ENCODE assay signal across 9 cellular contexts in genomic region chr11:128507936-128508335, GRCh38.
DNase-seq lines count a peak whose midpoint lies in the region; ATAC-seq, FAIRE-seq and TF ChIP-seq lines count a peak whose summit lies in the region.
"Had no signal": no experiment of that assay in that cellular context is flagged by ENCODE, and none has a peak within 500 bp of the region (broad histone marks: within the 10 kb centered on the region; RNA-seq: fewer than 3 reads in every experiment).

No MANE protein-coding gene starts in this region.

- no peak overlapping the region for H3K4me2 ChIP-seq in HepG2 (ENCODE audit: low read depth, low read length)
- H3K4me2 ChIP-seq in mammary epithelial cell (ENCODE audit: insufficient read depth, low read depth, low read length), result peak overlapping the region; percentile 72

- peaks cover 0 to 13% (median 0%) of the 10 kb centered on the region in 4 donors for H3K4me1 ChIP-seq in liver (ENCODE audit: control insufficient read depth in 4 of 4, insufficient read depth in 4 of 4, low read length in 3 of 4)
- no peaks in the 10 kb centered on the region for H3K4me1 ChIP-seq in HepG2 (ENCODE audit: insufficient read depth, low read length)
- H3K4me1 ChIP-seq in mammary epithelial cell (ENCODE audit: insufficient read depth, low read length), result peaks cover 72% of the 10 kb centered on the region
- H3K4me1 ChIP-seq in mucosa of descending colon (ENCODE audit: low read depth), result peaks cover 59% of the 10 kb centered on the region
- H3K4me1 ChIP-seq in aorta (ENCODE audit: control insufficient read depth in 1 of 2, insufficient read depth in 2 of 2, low read length in 2 of 2), result peaks cover 6 to 9% of the 10 kb centered on the region in 2 donors

- H2AFZ ChIP-seq in HepG2 (ENCODE audit: low read length), result no peak overlapping the region
- no peak overlapping the region for H2AFZ ChIP-seq in mammary epithelial cell (ENCODE audit: low read depth, low read length)

- TF ChIP-seq EP300 in HepG2 (IDR thresholded peaks at IDR 0.05; ENCODE audit: low read depth in 2 of 2, low read length in 2 of 2) (no peak), HepG2 (CRISPR knock-in tag; IDR thresholded peaks at IDR 0.05; ENCODE audit: borderline replicate concordance) (no peak)

- H3K9me3 ChIP-seq in liver (ENCODE audit: control insufficient read depth in 4 of 4, low read length in 3 of 4) (no peaks in the 10 kb centered on the region), HepG2 (ENCODE audit: low read length) (no peaks in the 10 kb centered on the region), mammary epithelial cell (replicated peaks; ENCODE audit: insufficient read depth, low read length) (no peaks in the 10 kb centered on the region), mucosa of descending colon (no peaks in the 10 kb centered on the region), aorta (ENCODE audit: control insufficient read depth, low read length) (no peaks in the 10 kb centered on the region)

- dilution Hi-C loops in mammary epithelial cell (cut with HindIII; ENCODE audit: low sequenced_read_pairs), result no loop called here

- H3K9ac ChIP-seq in liver (ENCODE audit: low read depth in 1 of 2, low read length in 2 of 2) (peak overlapping the region in 1 of 2 donors; percentile 1), HepG2 (ENCODE audit: insufficient read depth, low read depth, low read length) (no peak overlapping the region), mammary epithelial cell (ENCODE audit: insufficient read depth, low read length) (peak overlapping the region; percentile 81)

- BruUV-seq in HepG2 (replicated peaks; lab: Mats Ljungman, UMichigan) (no TSS peak), mammary epithelial cell (replicated peaks; lab: Mats Ljungman, UMichigan) (no TSS peak)

- no peaks in the 10 kb centered on the region for H4K20me1 ChIP-seq in HepG2 (ENCODE audit: insufficient read depth, low read length)
- no peaks in the 10 kb centered on the region for H4K20me1 ChIP-seq in mammary epithelial cell (ENCODE audit: insufficient read depth, low read length)

- DNase-seq in HepG2 (ENCODE audit: low spot score), result no peak
- DNase-seq in mammary epithelial cell, result no peak
- no peak for DNase-seq in mucosa of descending colon
- DNase-seq in aorta, result no peak
- no peak for DNase-seq in NCI-H446 (lab: John Stamatoyannopoulos, UW)
- DNase-seq in Ammon's horn (ENCODE audit: low spot score), result no peak
- no peak for DNase-seq in NCI-H510A treated with DMSO at 0.1 percent for 48 hours (lab: John Stamatoyannopoulos, UW)

- H3K79me2 ChIP-seq in HepG2 (ENCODE audit: insufficient read depth, low read length), result no peaks in the 10 kb centered on the region
- peaks cover 99% of the 10 kb centered on the region for H3K79me2 ChIP-seq in mammary epithelial cell (ENCODE audit: insufficient read depth, low read length)

- no peak for FAIRE-seq in HepG2 (lab: Jason Lieb, UNC)

- no peaks in the 10 kb centered on the region for H3K27me3 ChIP-seq in liver (ENCODE audit: control insufficient read depth in 4 of 4, insufficient read depth in 4 of 4, low read length in 3 of 4)
- H3K27me3 ChIP-seq in HepG2 (ENCODE audit: control insufficient read depth in 1 of 2, insufficient read depth in 2 of 2, low read length in 2 of 2), result peaks cover 0 to 3% of the 10 kb centered on the region in 2 experiments; a peak in 1 of 5 replicates
- H3K27me3 ChIP-seq in mammary epithelial cell (ENCODE audit: insufficient read depth, low read length), result no peaks in the 10 kb centered on the region
- H3K27me3 ChIP-seq in aorta (ENCODE audit: control insufficient read depth in 1 of 2, insufficient read depth in 2 of 2, low read length in 1 of 2), result no peaks in the 10 kb centered on the region

- H3K27ac ChIP-seq in liver (ENCODE audit: low read depth in 1 of 2, low read length in 2 of 2) (peak overlapping the region; percentile 14 to 63), HepG2 (ENCODE audit: extremely low read length, insufficient read depth, low read length) (no peak overlapping the region), mammary epithelial cell (ENCODE audit: insufficient read depth, low read depth, low read length) (peak overlapping the region; percentile 88), aorta (ENCODE audit: low read depth in 1 of 2, low read length in 2 of 2) (peak overlapping the region; percentile 69 to 97)
- H3K27ac ChIP-seq: C4-2B had no signal

- no peak for TF ChIP-seq POLR2A in HepG2 (IDR thresholded peaks at IDR 0.05; ENCODE audit: insufficient read depth in 1 of 2, low read depth in 2 of 2, low read length in 2 of 2)

- H3K4me3 ChIP-seq in liver (ENCODE audit: low read depth in 1 of 3, low read length in 3 of 3), result no peak overlapping the region
- no peak overlapping the region for H3K4me3 ChIP-seq in HepG2 (replicated peaks in 1 of 3; ENCODE audit: insufficient read depth in 1 of 3, low read depth in 2 of 3, low read length in 3 of 3)
- peak overlapping the region; percentile 27 to 41 (median 32) for H3K4me3 ChIP-seq in mammary epithelial cell (replicated peaks in 1 of 3; ENCODE audit: insufficient read depth in 1 of 3, low read depth in 2 of 3, low read length in 3 of 3)
- no peak overlapping the region for H3K4me3 ChIP-seq in mucosa of descending colon
- no peak overlapping the region for H3K4me3 ChIP-seq in aorta (ENCODE audit: low read length in 2 of 2)

- H3K36me3 ChIP-seq in liver (ENCODE audit: control insufficient read depth in 4 of 4, insufficient read depth in 3 of 4, low read depth in 1 of 4, low read length in 3 of 4) (no peaks in the 10 kb centered on the region), HepG2 (replicated peaks in 1 of 2; ENCODE audit: control insufficient read depth in 1 of 2, insufficient read depth in 2 of 2, low read length in 2 of 2) (no peaks in the 10 kb centered on the region), mammary epithelial cell (ENCODE audit: insufficient read depth, low read length) (peaks cover 9% of the 10 kb centered on the region), mucosa of descending colon (ENCODE audit: low read depth) (no peaks in the 10 kb centered on the region), aorta (ENCODE audit: control insufficient read depth in 1 of 2, insufficient read depth in 2 of 2, low read length in 1 of 2) (no peaks in the 10 kb centered on the region)

- intact Hi-C loops in HepG2 (cut with micrococcal nuclease; ENCODE audit: unreplicated experiment), result no loop called here
- intact Hi-C loops in mammary epithelial cell (cut with micrococcal nuclease), result loop anchor here (1.0 to 5.0 kb wide), 3 partner anchors 14 to 301 kb away; no protein-coding TSS in a partner anchor
- intact Hi-C loops in mucosa of descending colon (cut with DNase I, micrococcal nuclease), result no loop called here
- intact Hi-C loops in aorta (cut with DNase I), result loop anchor here in 1 of 2 donors (5.0 kb wide), 1 partner anchor 211 kb away; no protein-coding TSS in a partner anchor

- no peak for TF ChIP-seq CTCF in liver (IDR thresholded peaks at IDR 0.05; ENCODE audit: low read depth, low read length, missing input control)
- TF ChIP-seq CTCF in HepG2 (CRISPR knock-in tag; IDR thresholded peaks at IDR 0.05), result no peak
- TF ChIP-seq CTCF in mammary epithelial cell (conservative IDR thresholded peaks at IDR 0.05 in 1 of 2, IDR thresholded peaks at IDR 0.05 in 1 of 2; ENCODE audit: extremely low read depth in 1 of 2, insufficient read depth in 1 of 2, low read depth in 1 of 2, low read length in 2 of 2), result no peak
- no peak for TF ChIP-seq CTCF in mucosa of descending colon (IDR thresholded peaks at IDR 0.05)

- WGBS in liver, result 56% methylated on average over 6 of the region's 6 CpGs
- 44% methylated on average over 6 of the region's 6 CpGs for WGBS in HepG2 (ENCODE audit: low lambda C conversion rate)
- 3% methylated on average over 6 of the region's 6 CpGs for WGBS in mammary epithelial cell (ENCODE audit: low coverage, missing lambda C conversion rate)
- WGBS in aorta, 2 donors, result 28 to 30% methylated on average over 6 of the region's 6 CpGs

- POLR2A ChIA-PET in HepG2 (lab: Yijun Ruan, JAX), result no interaction called here

- CTCF ChIA-PET in HepG2 (lab: Yijun Ruan, JAX; ENCODE audit: low intra/inter-chr PET ratio, low total read pairs), result no interaction called here
- CTCF ChIA-PET in mammary epithelial cell (lab: Charles Lee; ENCODE audit: low non-redundant PET), result no interaction called here

- ATAC-seq in HepG2 (no peak), mucosa of descending colon (peak; percentile 2), aorta (ENCODE audit: low FRiP score) (no peak)

- no peak for TF ChIP-seq RAD21 in liver (IDR thresholded peaks at IDR 0.05)
- no peak for TF ChIP-seq RAD21 in HepG2 (CRISPR knock-in tag; IDR thresholded peaks at IDR 0.05)

- in situ Hi-C loops in HepG2 (cut with HindIII; ENCODE audit: extremely low pct_ligation_motif_present, low pct_unique_long_range_greater_than_20kb) (no loop called here), mammary epithelial cell (cut with MboI; ENCODE audit: low sequenced_read_pairs in 2 of 2) (loop anchor here in 1 of 2 donors (25.0 kb wide), 2 partner anchors 104 to 471 kb away; no protein-coding TSS in a partner anchor)

TF ChIP-seq in liver, 16 proteins besides CTCF, POLR2A, EP300 and RAD21 (continues in another document):
- TF ChIP-seq RXRA (IDR thresholded peaks at IDR 0.05), result no peak
- no peak for TF ChIP-seq JUND (IDR thresholded peaks at IDR 0.05)

TF ChIP-seq in HepG2, 621 proteins besides CTCF, POLR2A, EP300 and RAD21 (continues in another document):
- TF ChIP-seq ARNTL (CRISPR knock-in tag; IDR thresholded peaks at IDR 0.05) (no peak), ZNF124 (CRISPR knock-in tag; IDR thresholded peaks at IDR 0.05) (no peak), ZNF713 (CRISPR knock-in tag; IDR thresholded peaks at IDR 0.05) (no peak), NFYC (CRISPR knock-in tag; IDR thresholded peaks at IDR 0.05) (no peak), ZFYVE20 (CRISPR knock-in tag; IDR thresholded peaks at IDR 0.05; ENCODE audit: borderline replicate concordance, low read depth) (no peak), FOXO1 (CRISPR knock-in tag; IDR thresholded peaks at IDR 0.05) (no peak), FOSL1 (CRISPR knock-in tag; IDR thresholded peaks at IDR 0.05; ENCODE audit: borderline replicate concordance) (no peak), NCOA1 (CRISPR knock-in tag; IDR thresholded peaks at IDR 0.05) (no peak), ZNF468 (CRISPR knock-in tag; IDR thresholded peaks at IDR 0.05) (no peak), ZNF263 (CRISPR knock-in tag; IDR thresholded peaks at IDR 0.05) (no peak)
- TF ChIP-seq, protein P1, sequence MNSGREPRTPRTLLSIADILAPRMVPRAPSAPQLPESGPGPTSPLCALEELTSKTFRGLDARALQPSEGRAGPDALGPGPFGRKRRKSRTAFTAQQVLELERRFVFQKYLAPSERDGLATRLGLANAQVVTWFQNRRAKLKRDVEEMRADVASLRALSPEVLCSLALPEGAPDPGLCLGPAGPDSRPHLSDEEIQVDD (CRISPR knock-in tag; IDR thresholded peaks at IDR 0.05; ENCODE audit: borderline replicate concordance), result no peak

Comparison
In these comparisons a context has a peak if more than half of its experiments do, and no peak if none do; other contexts are left out.
1. H3K4me3 ChIP-seq: peak in mammary epithelial cell (3 of 3); none in liver (0 of 3), HepG2 (0 of 3), mucosa of descending colon (single experiment) and aorta (0 of 2).